Comparison of ENCODE assay signal across 1 cellular context in genomic region chr19:46783670-46784069, GRCh38.
TF ChIP-seq lines count a peak whose summit lies in the region.

No MANE protein-coding gene starts in this region.

TF ChIP-seq in GM12878, 131 proteins besides CTCF, POLR2A, EP300 and RAD21 (continued from another document):
- TF ChIP-seq SKIL (IDR thresholded peaks at IDR 0.05; ENCODE audit: low read depth, poor library complexity, severe bottlenecking) (no peak), PBX3 (IDR thresholded peaks at IDR 0.05; ENCODE audit: insufficient replicate concordance, low read depth, low read length) (peak; percentile 10), HCFC1 (IDR thresholded peaks at IDR 0.05; ENCODE audit: low read length) (no peak), SUZ12 (IDR thresholded peaks at IDR 0.05; ENCODE audit: unreplicated experiment) (no peak), EZH2 (IDR thresholded peaks at IDR 0.05; ENCODE audit: borderline replicate concordance, control insufficient read depth, low read depth, low read length) (no peak), PML (IDR thresholded peaks at IDR 0.05; ENCODE audit: low read length) (no peak), YY1 (IDR thresholded peaks at IDR 0.05; ENCODE audit: low read depth, low read length) (no peak), PKNOX1 (IDR thresholded peaks at IDR 0.05) (peak; percentile 82)
TF ChIP-seq in GM12878: peak in this region for 2.
